8 cellular contexts compared by ENCODE assay signal in the genomic region with DNA sequence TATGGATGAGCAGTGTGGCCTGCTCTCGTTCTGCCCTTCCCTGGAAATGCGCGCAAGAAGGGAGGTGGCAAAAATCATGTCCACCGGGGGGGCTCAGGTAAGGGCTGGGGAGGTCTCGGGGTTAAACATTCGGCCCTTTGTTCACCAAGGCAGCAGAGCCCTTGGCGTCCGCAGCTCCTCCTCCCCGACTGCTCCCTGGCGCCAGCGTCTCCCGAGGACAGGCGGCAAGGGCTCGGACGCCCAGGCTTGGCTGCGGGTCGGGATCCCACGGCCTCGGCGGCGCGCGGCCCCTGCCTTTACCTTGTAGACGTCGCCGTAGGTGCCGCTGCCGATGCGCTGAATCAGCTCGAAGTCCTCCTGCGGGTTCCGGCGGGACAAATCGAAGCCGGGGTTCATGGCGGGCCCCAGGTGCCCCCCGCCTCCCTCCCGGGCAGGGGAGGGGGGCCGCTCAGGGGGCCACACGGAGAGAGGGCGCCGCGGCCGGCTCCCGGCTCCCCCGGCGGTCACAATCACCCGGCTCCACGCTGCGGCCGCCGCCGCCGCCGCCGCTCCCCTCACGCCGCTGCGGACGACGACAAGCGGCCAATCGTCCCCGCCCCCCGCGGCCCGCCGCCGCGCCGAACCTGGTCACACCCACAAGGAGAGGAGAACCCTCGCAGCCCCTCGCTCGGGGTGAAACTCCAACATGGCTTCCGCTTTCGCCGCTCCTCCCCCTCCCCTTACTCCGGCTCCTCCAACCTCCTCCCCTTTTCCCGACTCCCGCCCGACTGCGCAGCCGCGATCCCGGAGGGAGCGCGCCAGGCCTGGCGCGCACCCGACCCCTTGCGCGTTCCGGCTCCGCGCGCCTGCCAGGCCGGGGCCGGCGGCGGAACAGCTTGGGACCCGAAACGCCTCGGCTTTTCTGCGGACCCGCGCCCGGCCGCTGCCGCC. TPM values are rescaled to one million over a fixed set of nuclear protein-coding genes. Genes with fewer than 3 reads are reported as not detected.
A peak's percentile ranks its signal among the peaks of the same experiment; 100 is the strongest.
DNase-seq lines count a peak whose midpoint lies in the region; ATAC-seq, FAIRE-seq and TF ChIP-seq lines count a peak whose summit lies in the region.

A gene (minus strand): TSS at position 694 of the 930 bp plus-strand sequence. CDS start 298 bp downstream, at position 396.

- H3K27me3 ChIP-seq in adrenal gland (no peaks in the 10 kb centered on the region), heart right ventricle (no peaks in the 10 kb centered on the region)

- H3K36me3 Mint-ChIP-seq in T-cell (no peaks in the 10 kb centered on the region), type B pancreatic cell (peaks cover 5% of the 10 kb centered on the region)

- peaks cover 40 to 67% of the 10 kb centered on the region in 2 donors for H3K4me1 ChIP-seq in adrenal gland (replicated peaks in 1 of 2)
- H3K4me1 ChIP-seq in heart right ventricle: peaks cover 5 to 70% (median 55%) of the 10 kb centered on the region in 9 donors

- FAIRE-seq in GM12892 (lab: Jason Lieb, UNC): peak; percentile 86

- H3K27ac ChIP-seq in adrenal gland (peak within 1 kb of the TSS; percentile 19 to 96 (median 90)), heart right ventricle (peak within 1 kb of the TSS; percentile 90 to 99 (median 98))

- peak within 1 kb of the TSS; percentile 80 to 91 (median 90) for H3K4me3 Mint-ChIP-seq in T-cell
- peak within 1 kb of the TSS; percentile 96 for H3K4me3 Mint-ChIP-seq in type B pancreatic cell

- WGBS in adrenal gland, 4 donors: 0% methylated on average over 1 to 109 of the region's 109 CpGs
- WGBS in heart right ventricle, 2 donors: 0 to 1% methylated on average over 75 to 109 of the region's 109 CpGs

- POLR2A ChIA-PET in T-cell (lab: Charles Lee): no interaction called here

- no peaks in the 10 kb centered on the region for H3K36me3 ChIP-seq in adrenal gland (replicated peaks in 1 of 2)
- no peaks in the 10 kb centered on the region for H3K36me3 ChIP-seq in heart right ventricle

- H3K4me1 Mint-ChIP-seq in T-cell: peaks cover 56 to 61% (median 60%) of the 10 kb centered on the region in 3 donors
- peaks cover 51% of the 10 kb centered on the region for H3K4me1 Mint-ChIP-seq in type B pancreatic cell (ENCODE audit: unreplicated experiment)

- intact Hi-C loops in adrenal gland (cut with DNase I) (loop anchor here (10.0 kb wide), 2 partner anchors 48 to 52 kb away; no protein-coding TSS in a partner anchor), heart right ventricle (cut with DNase I) (loop anchor here in 8 of 10 donors (2.0 to 10.0 kb wide), 10 partner anchors 52 to 75 kb away; no protein-coding TSS in a partner anchor), posterior cingulate gyrus (cut with DNase I) (no loop called here)

- peak; percentile 82 for ATAC-seq in HG02798 (IDR thresholded peaks at IDR 0.05; ENCODE audit: poor library complexity, unreplicated experiment)
- peak; percentile 66 to 72 (median 70) for ATAC-seq in T-cell (replicated peaks in 1 of 4)
- ATAC-seq in heart right ventricle: peak; percentile 92 to 95 (median 94)

- TF ChIP-seq POLR2A in GM12892 (IDR thresholded peaks at IDR 0.05; ENCODE audit: low read depth, low read length) (no peak; the same call in 1 of the 2 replicates), adrenal gland (IDR thresholded peaks at IDR 0.05) (peak; percentile 52 to 84)

- peak within 1 kb of the TSS; percentile 44 to 95 (median 74) for H3K4me3 ChIP-seq in adrenal gland
- peak within 1 kb of the TSS; percentile 65 to 97 (median 92) for H3K4me3 ChIP-seq in heart right ventricle

- no peaks in the 10 kb centered on the region for H3K9me3 Mint-ChIP-seq in T-cell
- no peaks in the 10 kb centered on the region for H3K9me3 Mint-ChIP-seq in type B pancreatic cell

- H3K27me3 Mint-ChIP-seq in T-cell: no peaks in the 10 kb centered on the region
- H3K27me3 Mint-ChIP-seq in type B pancreatic cell: no peaks in the 10 kb centered on the region

- TF ChIP-seq CTCF in adrenal gland (IDR thresholded peaks at IDR 0.05) (no peak), heart right ventricle (IDR thresholded peaks at IDR 0.05) (no peak), type B pancreatic cell (conservative IDR thresholded peaks at IDR 0.05) (no peak)

- peak within 1 kb of the TSS; percentile 49 to 84 for H3K27ac Mint-ChIP-seq in T-cell
- peak within 1 kb of the TSS; percentile 93 for H3K27ac Mint-ChIP-seq in type B pancreatic cell

- peak; percentile 68 for DNase-seq in GM12892 (ENCODE audit: insufficient read length)
- peak; percentile 90 for DNase-seq in NCI-H1436 (lab: John Stamatoyannopoulos, UW)
- DNase-seq in T-cell: peak; percentile 10 to 69 (median 49)
- peak; percentile 92 to 96 (median 95) for DNase-seq in adrenal gland
- DNase-seq in heart right ventricle: peak; percentile 93 to 96
- peak; percentile 84 to 98 (median 88) for DNase-seq in posterior cingulate gyrus
- DNase-seq in type B pancreatic cell (ENCODE audit: extremely low spot score, unreplicated experiment): peak; percentile 95

- H3K9me3 ChIP-seq in adrenal gland (replicated peaks in 1 of 3) (no peaks in the 10 kb centered on the region), heart right ventricle (no peaks in the 10 kb centered on the region)

- CTCF ChIA-PET in T-cell (lab: Charles Lee): interaction anchor here in 1 of 2 donors (0.7 kb wide), 2 partner anchors 94 to 1560 kb away, joined by 3 read pairs; no protein-coding TSS in a partner anchor

RNA-seq across cellular contexts. Expression of the gene that starts here (rescaled TPM):
- polyA plus RNA-seq in GM12892 (2012; ENCODE audit: missing spikeins): 3.2 TPM
- total RNA-seq in T-cell: 10 to 100 TPM; 13.8 to 27.0 (median 17.4) TPM
- 10 to 100 TPM; 27.3 to 79.7 (median 45.0) TPM for total RNA-seq in adrenal gland
- polyA plus RNA-seq in adrenal gland: 10 to 100 TPM; 15.4 to 36.4 (median 16.7) TPM
- 10 to 100 TPM; 27.6 to 49.0 (median 40.2) TPM for total RNA-seq in heart right ventricle
- 10 to 100 TPM in 1 of 2 donors, 1 to 10 TPM in 1; 8.1 to 41.5 TPM for polyA plus RNA-seq in heart right ventricle
- total RNA-seq in type B pancreatic cell (ENCODE audit: low replicate concordance): 36.7 and 49.0 TPM in 2 replicates

Comparison
In these comparisons a context has a peak if more than half of its experiments do, and no peak if none do; other contexts are left out.
1. Peak in every context shown above with its lines: DNase-seq, ATAC-seq, H3K4me3 ChIP-seq and H3K27ac ChIP-seq.